11 cellular contexts compared by ENCODE assay signal in the genomic region with DNA sequence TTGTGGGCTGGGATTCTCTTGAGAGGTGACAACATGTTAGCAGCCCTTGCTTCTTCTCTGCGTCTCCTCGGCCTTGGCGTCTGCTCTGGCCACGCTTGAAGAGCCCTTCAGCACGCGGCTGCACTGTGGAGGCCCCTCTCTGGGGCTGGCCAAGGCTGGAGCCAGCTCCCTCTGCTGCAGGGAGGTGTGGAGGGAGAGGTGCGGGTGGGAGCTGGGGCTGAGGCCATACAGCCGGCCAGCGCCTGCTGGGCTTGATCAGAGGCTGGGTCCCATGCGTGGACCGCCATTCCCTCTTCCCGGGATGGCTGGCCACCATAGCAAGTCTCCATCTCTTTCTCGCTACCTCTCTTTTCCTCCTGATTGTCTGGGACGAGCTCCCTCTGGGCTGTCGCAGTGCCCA.
"Had no signal": no experiment of that assay in that cellular context is flagged by ENCODE, and none has a peak within 500 bp of the region (broad histone marks: within the 10 kb centered on the region; RNA-seq: fewer than 3 reads in every experiment).

No MANE protein-coding gene starts in this region.

- H3K4me1 Mint-ChIP-seq: GM23338, H9 had no signal

- H3K4me2 ChIP-seq: GM23338 had no signal

- H3K27ac Mint-ChIP-seq: GM23338, H9, HFFc6 had no signal

- H3K9ac ChIP-seq: GM23248 had no signal

- H2AFZ ChIP-seq: GM23248, GM23338 had no signal

- H3K4me3 Mint-ChIP-seq: GM23338, H9, HFFc6 had no signal

- FAIRE-seq: H1, H54 had no signal

- H3K4me3 ChIP-seq: GM23248, GM23338, HAP-1 had no signal

- H3K9me3 ChIP-seq: HAP-1 had no signal

- ATAC-seq: GM23338, HCT116 had no signal

- H3K9me3 Mint-ChIP-seq: GM23338 had no signal

- H3K36me3 ChIP-seq: HAP-1 had no signal

- H3K27ac ChIP-seq: GM23248 had no signal

- DNase-seq: GM23248, GOT3, H7, H9, HCEC 1CT, HFFc6 had no signal

- H3K4me1 ChIP-seq: HAP-1 had no signal
